Comparison of ENCODE assay signal across 8 cellular contexts in the genomic region with DNA sequence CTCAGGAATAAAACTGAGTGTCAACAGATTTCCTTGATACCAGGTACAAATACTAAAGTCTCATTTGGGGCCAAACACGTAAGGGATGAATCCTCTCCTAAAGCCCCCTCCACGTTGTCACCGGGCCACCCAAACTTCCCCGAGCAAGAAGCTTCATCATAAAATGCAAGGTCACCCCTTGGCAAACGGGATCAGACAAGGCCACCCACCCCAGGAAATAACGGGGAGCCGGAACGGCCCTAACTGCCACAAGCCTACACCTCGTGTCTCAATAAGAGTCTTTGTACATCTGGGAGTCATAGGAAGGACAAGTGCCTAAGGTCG. TPM values are rescaled to one million over a fixed set of nuclear protein-coding genes. Genes with fewer than 3 reads are reported as not detected.
A peak's percentile ranks its signal among the peaks of the same experiment; 100 is the strongest.
DNase-seq lines count a peak whose midpoint lies in the region; ATAC-seq and TF ChIP-seq lines count a peak whose summit lies in the region.

No MANE protein-coding gene starts in this region.

- H3K9ac ChIP-seq in Loucy (ENCODE audit: low read depth, low read length, poor library complexity, severe bottlenecking): peak overlapping the region; percentile 98

- DNase-seq in BE2C: no peak
- DNase-seq in effector memory CD4-positive, alpha-beta T cell: no peak
- DNase-seq in naive thymus-derived CD8-positive, alpha-beta T cell: no peak
- no peak for DNase-seq in NCI-H510A treated with DMSO at 0.1 percent for 48 hours (lab: John Stamatoyannopoulos, UW)
- DNase-seq in NCI-H2029 treated with DMSO at 0.1 percent for 48 hours (lab: John Stamatoyannopoulos, UW): no peak

- peaks cover 13 to 65% (median 49%) of the 10 kb centered on the region in 4 donors for H3K4me1 Mint-ChIP-seq in naive thymus-derived CD8-positive, alpha-beta T cell

- H2AFZ ChIP-seq in Loucy (ENCODE audit: low read length): no peak overlapping the region

- H3K36me3 ChIP-seq in BE2C: peaks cover 56% of the 10 kb centered on the region
- H3K36me3 ChIP-seq in Loucy (ENCODE audit: insufficient read depth, low read length): peaks cover 51% of the 10 kb centered on the region
- peaks cover 47% of the 10 kb centered on the region for H3K36me3 ChIP-seq in effector memory CD4-positive, alpha-beta T cell (ENCODE audit: control insufficient read depth, insufficient read depth, low read length)

- no peaks in the 10 kb centered on the region for H3K27me3 Mint-ChIP-seq in naive thymus-derived CD8-positive, alpha-beta T cell

- peak overlapping the region; percentile 92 to 99 (median 97) for H3K4me3 Mint-ChIP-seq in naive thymus-derived CD8-positive, alpha-beta T cell

- H3K4me1 ChIP-seq in BE2C (peaks cover 23% of the 10 kb centered on the region), Loucy (ENCODE audit: insufficient read depth, low read length, poor library complexity, severe bottlenecking) (peaks cover 46% of the 10 kb centered on the region)
- H3K4me1 ChIP-seq in effector memory CD4-positive, alpha-beta T cell (ENCODE audit: control insufficient read depth, insufficient read depth, low read length, poor library complexity, severe bottlenecking): peaks cover 29% of the 10 kb centered on the region

- peak overlapping the region; percentile 78 for H3K27ac ChIP-seq in effector memory CD4-positive, alpha-beta T cell (ENCODE audit: insufficient read depth, low read length, poor library complexity, severe bottlenecking)

- H4K20me1 ChIP-seq in Loucy (ENCODE audit: insufficient read depth, low read length, poor library complexity, severe bottlenecking): peaks cover 57% of the 10 kb centered on the region

- H3K4me3 ChIP-seq in BE2C (ENCODE audit: low read depth, low read length) (peak overlapping the region; percentile 100), Loucy (ENCODE audit: low read length, poor library complexity, severe bottlenecking) (peak overlapping the region; percentile 98)
- H3K4me3 ChIP-seq in effector memory CD4-positive, alpha-beta T cell (ENCODE audit: insufficient read depth, low read depth, low read length, poor library complexity, severe bottlenecking): peak overlapping the region; percentile 99

- ATAC-seq in naive thymus-derived CD8-positive, alpha-beta T cell: peak; percentile 2 to 4
- ATAC-seq in HG03457 (IDR thresholded peaks at IDR 0.05; ENCODE audit: unreplicated experiment) (no peak), GM21723 (IDR thresholded peaks at IDR 0.05; ENCODE audit: unreplicated experiment) (no peak)

- TF ChIP-seq CTCF in BE2C (IDR thresholded peaks at IDR 0.05; ENCODE audit: low read depth, low read length) (no peak), Loucy (conservative IDR thresholded peaks at IDR 0.05; ENCODE audit: low read length) (no peak)

- POLR2A ChIA-PET in naive thymus-derived CD8-positive, alpha-beta T cell (lab: Charles Lee): interaction anchor here (0.7 to 2.9 kb wide), 18 partner anchors 8 to 709 kb away, joined by 3 to 46 read pairs (median 6); partner anchors contain the start of genes CHAF1A, DAPK3, MRPL54 and PIAS4

- no peaks in the 10 kb centered on the region; the same call in 1 of the 2 replicates for H3F3A ChIP-seq in Loucy (ENCODE audit: low read depth)

- H3K9me2 ChIP-seq in Loucy (replicated peaks; ENCODE audit: low read depth, low read length): no peaks in the 10 kb centered on the region

- H3K79me2 ChIP-seq in Loucy (ENCODE audit: insufficient read depth, low read length): peaks cover 62% of the 10 kb centered on the region

- peak overlapping the region; percentile 96 for H3K4me2 ChIP-seq in Loucy (ENCODE audit: low read depth, low read length, poor library complexity, severe bottlenecking)

- no peaks in the 10 kb centered on the region for H3K27me3 ChIP-seq in BE2C
- peaks cover 9% of the 10 kb centered on the region for H3K27me3 ChIP-seq in Loucy (ENCODE audit: insufficient read depth, low read length, poor library complexity, severe bottlenecking)
- H3K27me3 ChIP-seq in effector memory CD4-positive, alpha-beta T cell (replicated peaks; ENCODE audit: control insufficient read depth, insufficient read depth, low read length, poor library complexity, severe bottlenecking): no peaks in the 10 kb centered on the region

- peak overlapping the region; percentile 92 to 98 (median 97) for H3K27ac Mint-ChIP-seq in naive thymus-derived CD8-positive, alpha-beta T cell

- H3K36me3 Mint-ChIP-seq in naive thymus-derived CD8-positive, alpha-beta T cell: peaks cover 0 to 53% (median 13%) of the 10 kb centered on the region in 3 donors

- no peaks in the 10 kb centered on the region for H3K9me3 Mint-ChIP-seq in naive thymus-derived CD8-positive, alpha-beta T cell

- H3K9me3 ChIP-seq in BE2C (no peaks in the 10 kb centered on the region), Loucy (ENCODE audit: insufficient read depth, low read depth, low read length) (no peaks in the 10 kb centered on the region)
- H3K9me3 ChIP-seq in effector memory CD4-positive, alpha-beta T cell (ENCODE audit: control insufficient read depth, low read length): no peaks in the 10 kb centered on the region

RNA-seq across cellular contexts. Expression of gene EEF2, which starts 0.7 kb away (rescaled TPM):
- polyA plus RNA-seq in BE2C (2012; ENCODE audit: insufficient read depth, insufficient read length, low read depth): 3,076 TPM
- 1,000 to 10,000 TPM; 2,204 to 2,252 TPM for total RNA-seq in naive thymus-derived CD8-positive, alpha-beta T cell
- 100 to 1,000 TPM; 546 to 682 (median 600) TPM for polyA plus RNA-seq in naive thymus-derived CD8-positive, alpha-beta T cell

RNA-seq across cellular contexts. Expression of gene DAPK3, which starts 13.6 kb away (rescaled TPM):
- 134 TPM for polyA plus RNA-seq in BE2C (2012; ENCODE audit: insufficient read depth, insufficient read length, low read depth)
- 10 to 100 TPM; 35.1 to 37.8 TPM for total RNA-seq in naive thymus-derived CD8-positive, alpha-beta T cell
- polyA plus RNA-seq in naive thymus-derived CD8-positive, alpha-beta T cell: 10 to 100 TPM; 17.7 to 27.7 (median 24.1) TPM

RNA-seq across cellular contexts. Expression of gene PIAS4, which starts 23.0 kb away (rescaled TPM):
- 105 TPM for polyA plus RNA-seq in BE2C (2012; ENCODE audit: insufficient read depth, insufficient read length, low read depth)
- 10 to 100 TPM; 34.4 to 34.9 TPM for total RNA-seq in naive thymus-derived CD8-positive, alpha-beta T cell
- polyA plus RNA-seq in naive thymus-derived CD8-positive, alpha-beta T cell: 1 to 10 TPM; 3.2 to 4.9 (median 4.5) TPM

RNA-seq across cellular contexts. Expression of gene NMRK2, which starts 51.7 kb away (rescaled TPM):
- not detected for polyA plus RNA-seq in BE2C (2012; ENCODE audit: insufficient read depth, insufficient read length, low read depth)
- total RNA-seq in naive thymus-derived CD8-positive, alpha-beta T cell: not detected
- polyA plus RNA-seq in naive thymus-derived CD8-positive, alpha-beta T cell: not detected

Comparison
In these comparisons a context has a peak if more than half of its experiments do, and no peak if none do; other contexts are left out.
1. ATAC-seq: peak in naive thymus-derived CD8-positive, alpha-beta T cell (2 of 2); none in HG03457 (single experiment) and GM21723 (single experiment).
2. Peak in every context shown above with its lines, with median percentiles within 50 percentile points of each other: H3K4me3 ChIP-seq.